In genomic region chr22:19679476-19680099, GRCh38 we compare ENCODE assay signal across 7 cellular contexts. TPM values are rescaled to one million over a fixed set of nuclear protein-coding genes. Genes with fewer than 3 reads are reported as not detected.
DNase-seq lines count a peak whose midpoint lies in the region; TF ChIP-seq lines count a peak whose summit lies in the region.

No MANE protein-coding gene starts in this region.

- H3K4me1 ChIP-seq in osteoblast (ENCODE audit: insufficient read depth, low read length), result no peaks in the 10 kb centered on the region

- H2AFZ ChIP-seq in osteoblast (ENCODE audit: low read length), result no peak overlapping the region

- peak; percentile 69 for TF ChIP-seq CTCF in osteoblast (IDR thresholded peaks at IDR 0.05; ENCODE audit: extremely low read depth, low read depth, low read length)

- no peaks in the 10 kb centered on the region for H3K4me1 Mint-ChIP-seq in activated CD4-positive, alpha-beta memory T cell treated with anti-CD3 and anti-CD28 coated beads, Interleukin-2, amount 10 ng/mL, durations not matched to agents 7 days and 5 days

- H3K36me3 ChIP-seq in osteoblast (ENCODE audit: insufficient read depth, low read length), result no peaks in the 10 kb centered on the region

- CTCF ChIA-PET in activated CD4-positive, alpha-beta memory T cell treated with anti-CD3 and anti-CD28 coated beads, Interleukin-2, amount 10 ng/mL, durations not matched to agents 7 days and 5 days (lab: Charles Lee), result interaction anchor here (0.7 kb wide), 1 partner anchor 226 kb away, joined by 3 read pairs; no protein-coding TSS in a partner anchor

- no peak for TF ChIP-seq POLR2A in erythroblast (IDR thresholded peaks at IDR 0.05; ENCODE audit: low read length)

- H3K36me3 Mint-ChIP-seq in activated CD4-positive, alpha-beta memory T cell treated with anti-CD3 and anti-CD28 coated beads, Interleukin-2, amount 10 ng/mL, durations not matched to agents 7 days and 5 days (ENCODE audit: low read depth), result no peaks in the 10 kb centered on the region

- no peaks in the 10 kb centered on the region for H3K79me2 ChIP-seq in osteoblast (ENCODE audit: insufficient read depth, low read length)

- H4K20me1 ChIP-seq in osteoblast (ENCODE audit: insufficient read depth, low read length), result no peaks in the 10 kb centered on the region

- H3K4me3 ChIP-seq in osteoblast (ENCODE audit: insufficient read depth, low read length), result no peak overlapping the region

- no peak overlapping the region for H3K4me3 Mint-ChIP-seq in activated CD4-positive, alpha-beta memory T cell treated with anti-CD3 and anti-CD28 coated beads, Interleukin-2, amount 10 ng/mL, durations not matched to agents 7 days and 5 days

- POLR2A ChIA-PET in activated CD4-positive, alpha-beta memory T cell treated with anti-CD3 and anti-CD28 coated beads, Interleukin-2, amount 10 ng/mL, durations not matched to agents 7 days and 5 days (lab: Charles Lee), result no interaction called here

- peaks cover 25% of the 10 kb centered on the region for H3K27me3 Mint-ChIP-seq in activated CD4-positive, alpha-beta memory T cell treated with anti-CD3 and anti-CD28 coated beads, Interleukin-2, amount 10 ng/mL, durations not matched to agents 7 days and 5 days

- no peaks in the 10 kb centered on the region for H3K9me3 ChIP-seq in osteoblast (ENCODE audit: low read depth, low read length)

- no peak overlapping the region for H3K27ac Mint-ChIP-seq in activated CD4-positive, alpha-beta memory T cell treated with anti-CD3 and anti-CD28 coated beads, Interleukin-2, amount 10 ng/mL, durations not matched to agents 7 days and 5 days

- DNase-seq in HK-2 (ENCODE audit: unreplicated experiment) (peak; percentile 36), erythroblast (lab: John Stamatoyannopoulos, UW) (peak; percentile 18 to 60), osteoblast (ENCODE audit: insufficient read length, low spot score, missing footprints) (peak; percentile 71), NOMO-1 treated with DMSO at 0.1 percent for 48 hours (lab: John Stamatoyannopoulos, UW; ENCODE audit: unreplicated experiment) (no peak), NCI-H2171 treated with DMSO at 0.1 percent for 48 hours (lab: John Stamatoyannopoulos, UW) (no peak), SHP77 treated with DMSO at 0.1 percent for 48 hours (lab: John Stamatoyannopoulos, UW) (no peak)
- DNase-seq in activated CD4-positive, alpha-beta memory T cell treated with anti-CD3 and anti-CD28 coated beads, Interleukin-2, amount 10 ng/mL, durations not matched to agents 7 days and 5 days, result peak; percentile 30

- H3K27ac ChIP-seq in osteoblast (ENCODE audit: low read depth, low read length), result no peak overlapping the region

- H3K27me3 ChIP-seq in osteoblast (ENCODE audit: insufficient read depth, low read length), result peaks cover 31% of the 10 kb centered on the region

- no peak overlapping the region for H3K4me2 ChIP-seq in osteoblast (ENCODE audit: insufficient read depth, low read length)

- no peaks in the 10 kb centered on the region for H3K9me3 Mint-ChIP-seq in activated CD4-positive, alpha-beta memory T cell treated with anti-CD3 and anti-CD28 coated beads, Interleukin-2, amount 10 ng/mL, durations not matched to agents 7 days and 5 days

RNA-seq across cellular contexts. Expression of gene SEPTIN5, which starts 34.7 kb away (rescaled TPM):
- total RNA-seq in activated CD4-positive, alpha-beta memory T cell treated with anti-CD3 and anti-CD28 coated beads, Interleukin-2, amount 10 ng/mL, durations not matched to agents 7 days and 5 days, result not detected
- 11.2 and 14.5 TPM in 2 replicates for total RNA-seq in osteoblast

RNA-seq across cellular contexts. Expression of gene GP1BB, which starts 43.8 kb away (rescaled TPM):
- total RNA-seq in activated CD4-positive, alpha-beta memory T cell treated with anti-CD3 and anti-CD28 coated beads, Interleukin-2, amount 10 ng/mL, durations not matched to agents 7 days and 5 days, result not detected
- total RNA-seq in osteoblast, result 0.88 and 1.8 TPM in 2 replicates

Comparison
In these comparisons a context has a peak if more than half of its experiments do, and no peak if none do; other contexts are left out.
1. DNase-seq: peak in HK-2 (single experiment), activated CD4-positive, alpha-beta memory T cell treated with anti-CD3 and anti-CD28 coated beads, Interleukin-2, amount 10 ng/mL, durations not matched to agents 7 days and 5 days (single experiment), erythroblast (2 of 2) and osteoblast (single experiment); none in NOMO-1 treated with DMSO at 0.1 percent for 48 hours (single experiment), NCI-H2171 treated with DMSO at 0.1 percent for 48 hours (single experiment) and SHP77 treated with DMSO at 0.1 percent for 48 hours (single experiment).